In genomic region chr17:5819396-5819795, GRCh38 we compare ENCODE assay signal across 15 cellular contexts.
A peak's percentile ranks its signal among the peaks of the same experiment; 100 is the strongest.
DNase-seq lines count a peak whose midpoint lies in the region; ATAC-seq and TF ChIP-seq lines count a peak whose summit lies in the region.
"Had no signal": no experiment of that assay in that cellular context is flagged by ENCODE, and none has a peak within 500 bp of the region (broad histone marks: within the 10 kb centered on the region; RNA-seq: fewer than 3 reads in every experiment).

No MANE protein-coding gene starts in this region.

- peaks cover 15% of the 10 kb centered on the region for H3K4me1 Mint-ChIP-seq in osteocyte (ENCODE audit: unreplicated experiment)
- H3K4me1 Mint-ChIP-seq: CD8-positive, alpha-beta memory T cell; IgD-negative memory B cell had no signal

- no peaks in the 10 kb centered on the region for H3K36me3 Mint-ChIP-seq in osteocyte (ENCODE audit: unreplicated experiment)
- H3K36me3 Mint-ChIP-seq: CD8-positive, alpha-beta memory T cell; IgD-negative memory B cell had no signal

- DNase-seq in EH (ENCODE audit: low read depth) (peak; percentile 22), M059J (ENCODE audit: low read depth) (peak; percentile 30), islet precursor cell (peak; percentile 65), osteocyte (ENCODE audit: extremely low spot score, unreplicated experiment) (peak; percentile 65), DMS79 treated with DMSO at 0.1 percent for 48 hours (lab: John Stamatoyannopoulos, UW) (no peak), NCI-H1930 (lab: John Stamatoyannopoulos, UW) (no peak), D341Med (ENCODE audit: low spot score) (no peak)
- DNase-seq: Caco-2; CD8-positive, alpha-beta memory T cell; DMS53; GDM1; GM23248; KG1 had no signal

- no peak for ATAC-seq in HG03354 (IDR thresholded peaks at IDR 0.05; ENCODE audit: poor library complexity, severe bottlenecking, unreplicated experiment)

- peaks cover 10% of the 10 kb centered on the region for H3K27me3 Mint-ChIP-seq in osteocyte (ENCODE audit: unreplicated experiment)

- H3K9me3 Mint-ChIP-seq in osteocyte (ENCODE audit: unreplicated experiment), result no peaks in the 10 kb centered on the region

- no peak for TF ChIP-seq CTCF in osteocyte (IDR thresholded peaks at IDR 0.05)

- H3K4me3 Mint-ChIP-seq in osteocyte (ENCODE audit: unreplicated experiment), result no peak overlapping the region
- H3K4me3 Mint-ChIP-seq: CD8-positive, alpha-beta memory T cell; IgD-negative memory B cell had no signal

- no peak overlapping the region for H3K27ac Mint-ChIP-seq in osteocyte (ENCODE audit: unreplicated experiment)
- H3K27ac Mint-ChIP-seq: CD8-positive, alpha-beta memory T cell; IgD-negative memory B cell had no signal

Comparison
In these comparisons a context has a peak if more than half of its experiments do, and no peak if none do; other contexts are left out.
1. DNase-seq: peak in EH (single experiment), M059J (single experiment), islet precursor cell (single experiment) and osteocyte (single experiment); none in DMS79 treated with DMSO at 0.1 percent for 48 hours (single experiment), NCI-H1930 (0 of 2) and D341Med (single experiment).